Comparison of ENCODE assay signal across 1 cellular context in genomic region chr7:20543565-20543964, GRCh38.
TF ChIP-seq lines count a peak whose summit lies in the region.

No MANE protein-coding gene starts in this region.

TF ChIP-seq in GM23338, 12 proteins besides CTCF, POLR2A, EP300 and RAD21 (continued from another document):
- TF ChIP-seq POLR2AphosphoS5 (IDR thresholded peaks at IDR 0.05; ENCODE audit: low read depth) (no peak), ZNF331 (CRISPR knock-in tag; IDR thresholded peaks at IDR 0.05; ENCODE audit: low read depth) (no peak), ETS1 (IDR thresholded peaks at IDR 0.05) (no peak), NANOG (IDR thresholded peaks at IDR 0.05; ENCODE audit: borderline replicate concordance) (no peak)
- TF ChIP-seq, protein P1, sequence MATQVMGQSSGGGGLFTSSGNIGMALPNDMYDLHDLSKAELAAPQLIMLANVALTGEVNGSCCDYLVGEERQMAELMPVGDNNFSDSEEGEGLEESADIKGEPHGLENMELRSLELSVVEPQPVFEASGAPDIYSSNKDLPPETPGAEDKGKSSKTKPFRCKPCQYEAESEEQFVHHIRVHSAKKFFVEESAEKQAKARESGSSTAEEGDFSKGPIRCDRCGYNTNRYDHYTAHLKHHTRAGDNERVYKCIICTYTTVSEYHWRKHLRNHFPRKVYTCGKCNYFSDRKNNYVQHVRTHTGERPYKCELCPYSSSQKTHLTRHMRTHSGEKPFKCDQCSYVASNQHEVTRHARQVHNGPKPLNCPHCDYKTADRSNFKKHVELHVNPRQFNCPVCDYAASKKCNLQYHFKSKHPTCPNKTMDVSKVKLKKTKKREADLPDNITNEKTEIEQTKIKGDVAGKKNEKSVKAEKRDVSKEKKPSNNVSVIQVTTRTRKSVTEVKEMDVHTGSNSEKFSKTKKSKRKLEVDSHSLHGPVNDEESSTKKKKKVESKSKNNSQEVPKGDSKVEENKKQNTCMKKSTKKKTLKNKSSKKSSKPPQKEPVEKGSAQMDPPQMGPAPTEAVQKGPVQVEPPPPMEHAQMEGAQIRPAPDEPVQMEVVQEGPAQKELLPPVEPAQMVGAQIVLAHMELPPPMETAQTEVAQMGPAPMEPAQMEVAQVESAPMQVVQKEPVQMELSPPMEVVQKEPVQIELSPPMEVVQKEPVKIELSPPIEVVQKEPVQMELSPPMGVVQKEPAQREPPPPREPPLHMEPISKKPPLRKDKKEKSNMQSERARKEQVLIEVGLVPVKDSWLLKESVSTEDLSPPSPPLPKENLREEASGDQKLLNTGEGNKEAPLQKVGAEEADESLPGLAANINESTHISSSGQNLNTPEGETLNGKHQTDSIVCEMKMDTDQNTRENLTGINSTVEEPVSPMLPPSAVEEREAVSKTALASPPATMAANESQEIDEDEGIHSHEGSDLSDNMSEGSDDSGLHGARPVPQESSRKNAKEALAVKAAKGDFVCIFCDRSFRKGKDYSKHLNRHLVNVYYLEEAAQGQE (IDR thresholded peaks at IDR 0.05; ENCODE audit: unreplicated experiment): no peak
